18 cellular contexts compared by ENCODE assay signal in genomic region chr1:148355976-148356375, GRCh38.
"Had no signal": no experiment of that assay in that cellular context is flagged by ENCODE, and none has a peak within 500 bp of the region (broad histone marks: within the 10 kb centered on the region; RNA-seq: fewer than 3 reads in every experiment).

No MANE protein-coding gene starts in this region.

- H3K9ac ChIP-seq: parathyroid adenoma had no signal

- ATAC-seq: activated CD8-positive, alpha-beta T cell treated with anti-CD3 and anti-CD28 coated beads for 36 hours; activated naive CD4-positive, alpha-beta T cell treated with anti-CD3 and anti-CD28 coated beads, Interleukin-2, amount 50 U/mL, for 72 hours; gastroesophageal sphincter; right cardiac atrium; stimulated activated naive CD8-positive, alpha-beta T cell treated with anti-CD3 and anti-CD28 coated beads, Interleukin-15, Interleukin-2, amounts not matched to agents 100 U/mL and 50 U/mL, for 24 hours; T-helper 17 cell had no signal

- H3K4me1 ChIP-seq: gastroesophageal sphincter, parathyroid adenoma had no signal

- H3K27ac Mint-ChIP-seq: activated CD4-positive, alpha-beta T cell treated with anti-CD3 and anti-CD28 coated beads, Interleukin-2, amount 10 ng/mL, durations not matched to agents 7 days and 5 days; activated CD8-positive, alpha-beta T cell treated with anti-CD3 and anti-CD28 coated beads for 36 hours; activated naive CD4-positive, alpha-beta T cell treated with anti-CD3 and anti-CD28 coated beads, Interleukin-2, amount 50 U/mL, for 72 hours; nephron progenitor cell; T-helper 17 cell had no signal

- H3K36me3 Mint-ChIP-seq: activated naive CD4-positive, alpha-beta T cell treated with anti-CD3 and anti-CD28 coated beads, Interleukin-2, amount 50 U/mL, for 72 hours had no signal

- H2AFZ ChIP-seq: parathyroid adenoma had no signal

- H3K4me3 Mint-ChIP-seq: activated CD4-positive, alpha-beta T cell treated with anti-CD3 and anti-CD28 coated beads, Interleukin-2, amount 10 ng/mL, durations not matched to agents 7 days and 5 days; activated CD8-positive, alpha-beta T cell treated with anti-CD3 and anti-CD28 coated beads for 36 hours; nephron progenitor cell; T-helper 17 cell had no signal

- H3K9me3 Mint-ChIP-seq: activated CD4-positive, alpha-beta T cell treated with anti-CD3 and anti-CD28 coated beads, Interleukin-2, amount 10 ng/mL, durations not matched to agents 7 days and 5 days; activated CD8-positive, alpha-beta T cell treated with anti-CD3 and anti-CD28 coated beads for 36 hours; activated naive CD4-positive, alpha-beta T cell treated with anti-CD3 and anti-CD28 coated beads, Interleukin-2, amount 50 U/mL, for 72 hours had no signal

- H3K36me3 ChIP-seq: esophagus squamous epithelium, gastroesophageal sphincter had no signal

- H3K9me3 ChIP-seq: esophagus squamous epithelium, gastroesophageal sphincter had no signal

- DNase-seq: activated CD4-positive, alpha-beta T cell treated with anti-CD3 and anti-CD28 coated beads, Interleukin-2, amount 10 ng/mL, durations not matched to agents 7 days and 5 days; activated CD8-positive, alpha-beta T cell treated with anti-CD3 and anti-CD28 coated beads for 36 hours; activated gamma-delta T cell treated with Interleukin-2 at 50 U/mL for 16 hours; activated T-cell treated with anti-CD3 and anti-CD28 coated beads, Interleukin-2, amount 50 U/mL, for 1 hour; central memory CD4-positive, alpha-beta T cell; effector memory CD4-positive, alpha-beta T cell; esophagus squamous epithelium; head of caudate nucleus; hypothalamus; mesenchymal stem cell; nephron progenitor cell; right cardiac atrium; stimulated activated CD4-positive, alpha-beta T cell treated with anti-CD3 and anti-CD28 coated beads, Interleukin-4, amount 100 ng/mL, for 24 hours; stimulated activated naive CD8-positive, alpha-beta T cell treated with anti-CD3 and anti-CD28 coated beads, Interleukin-15, Interleukin-2, amounts not matched to agents 100 U/mL and 50 U/mL, for 24 hours; T-helper 17 cell had no signal

- H3K27ac ChIP-seq: esophagus squamous epithelium, gastroesophageal sphincter, parathyroid adenoma had no signal

- H3K79me2 ChIP-seq: parathyroid adenoma had no signal

- H3K4me3 ChIP-seq: esophagus squamous epithelium, gastroesophageal sphincter had no signal
